ENCODE assay signal across 9 cellular contexts in the genomic region with DNA sequence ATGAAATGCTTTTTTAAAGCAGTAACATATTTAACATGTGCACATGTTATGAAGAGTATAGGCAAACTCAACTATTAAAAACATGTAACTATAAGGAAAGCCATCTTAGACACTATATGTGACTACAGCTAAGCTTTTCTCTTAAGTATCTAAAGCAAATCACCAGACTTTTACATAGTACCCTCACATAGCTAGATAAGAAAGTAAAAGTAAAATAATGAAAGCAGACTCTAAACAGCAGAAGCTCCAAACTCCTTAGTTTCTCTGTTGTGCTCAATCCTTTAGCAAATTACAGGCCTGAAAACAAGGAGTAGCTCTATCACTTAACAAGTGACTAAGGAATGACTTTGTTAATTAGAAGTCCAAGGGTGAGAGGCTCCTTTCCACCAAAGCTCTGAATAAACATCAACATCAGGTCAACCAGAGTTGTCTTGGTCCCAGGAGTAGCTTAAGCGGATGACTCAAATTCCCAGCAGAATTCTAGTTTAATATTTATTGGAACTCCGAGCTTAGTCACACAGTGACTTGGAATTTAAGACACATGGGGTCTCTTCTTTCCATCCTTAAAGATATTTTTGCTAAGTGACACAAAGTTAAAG. TPM values are rescaled to one million over a fixed set of nuclear protein-coding genes. Genes with fewer than 3 reads are reported as not detected.
A peak's percentile ranks its signal among the peaks of the same experiment; 100 is the strongest.
DNase-seq lines count a peak whose midpoint lies in the region; ATAC-seq and TF ChIP-seq lines count a peak whose summit lies in the region.
"Had no signal": no experiment of that assay in that cellular context is flagged by ENCODE, and none has a peak within 500 bp of the region (broad histone marks: within the 10 kb centered on the region; RNA-seq: fewer than 3 reads in every experiment).

No MANE protein-coding gene starts in this region.

- no peaks in the 10 kb centered on the region for H3K27me3 Mint-ChIP-seq in activated CD4-positive, alpha-beta T cell treated with anti-CD3 and anti-CD28 coated beads for 36 hours

- H3K27ac Mint-ChIP-seq in activated CD4-positive, alpha-beta T cell treated with anti-CD3 and anti-CD28 coated beads for 36 hours: peak overlapping the region; percentile 61

- H2AK5ac ChIP-seq in neuronal stem cell (ENCODE audit: low read depth, low read length): no peak overlapping the region

- H3K79me2 ChIP-seq in smooth muscle cell (ENCODE audit: low read depth): peaks cover 100% of the 10 kb centered on the region

- H3K79me1 ChIP-seq in neuronal stem cell (ENCODE audit: low read depth, low read length): no peaks in the 10 kb centered on the region

- H3K27me3 ChIP-seq in smooth muscle cell (ENCODE audit: low read depth) (no peaks in the 10 kb centered on the region), neuronal stem cell (ENCODE audit: control insufficient read depth in 3 of 3, insufficient read depth in 3 of 3, low read depth in 1 of 3, low read length in 3 of 3) (no peaks in the 10 kb centered on the region)

- H4K20me1 ChIP-seq in smooth muscle cell (ENCODE audit: low read depth): peaks cover 100% of the 10 kb centered on the region

- H2BK12ac ChIP-seq in neuronal stem cell (ENCODE audit: low read length): no peak overlapping the region

- peak overlapping the region; percentile 48 for H3K4me3 Mint-ChIP-seq in activated CD4-positive, alpha-beta T cell treated with anti-CD3 and anti-CD28 coated beads for 36 hours

- no peak for TF ChIP-seq CTCF in smooth muscle cell (IDR thresholded peaks at IDR 0.05; ENCODE audit: borderline replicate concordance, insufficient read depth, poor library complexity, severe bottlenecking)

- H2BK5ac ChIP-seq in neuronal stem cell (ENCODE audit: low read length): no peak overlapping the region

- H2BK15ac ChIP-seq in neuronal stem cell (ENCODE audit: low read length): no peak overlapping the region

- intact Hi-C loops in activated CD4-positive, alpha-beta T cell treated with anti-CD3 and anti-CD28 coated beads for 36 hours (cut with DNase I, micrococcal nuclease): no loop called here

- peak overlapping the region; percentile 82 for H3K4me2 ChIP-seq in smooth muscle cell
- H3K4me2 ChIP-seq in neuronal stem cell (ENCODE audit: insufficient read depth, low read length, poor library complexity, severe bottlenecking): no peak overlapping the region

- CTCF ChIA-PET in activated CD4-positive, alpha-beta T cell treated with anti-CD3 and anti-CD28 coated beads for 36 hours (lab: Charles Lee): interaction anchor here (0.7 to 1.2 kb wide), 3 partner anchors 9 to 76 kb away, joined by 3 to 4 read pairs (median 3); no protein-coding TSS in a partner anchor

- no peak overlapping the region for H4K8ac ChIP-seq in neuronal stem cell (ENCODE audit: low read depth, low read length)

- no peaks in the 10 kb centered on the region for H3K36me3 Mint-ChIP-seq in activated CD4-positive, alpha-beta T cell treated with anti-CD3 and anti-CD28 coated beads for 36 hours (ENCODE audit: low read depth)

- no peak overlapping the region for H4K91ac ChIP-seq in neuronal stem cell (ENCODE audit: low read depth, low read length, poor library complexity)

- WGBS in smooth muscle cell (ENCODE audit: low lambda C conversion rate): 8% methylated on average over 2 of the region's 2 CpGs
- WGBS in neuronal stem cell (ENCODE audit: extremely low coverage in 2 of 2, insufficient read length in 2 of 2, insufficient replicate concordance in 1 of 2), 2 donors: no CpG with 5 or more reads among the region's 2 CpGs

- POLR2A ChIA-PET in activated CD4-positive, alpha-beta T cell treated with anti-CD3 and anti-CD28 coated beads for 36 hours (lab: Charles Lee): no interaction called here

- H3K9me3 Mint-ChIP-seq in activated CD4-positive, alpha-beta T cell treated with anti-CD3 and anti-CD28 coated beads for 36 hours (ENCODE audit: low read depth): no peaks in the 10 kb centered on the region

- DNase-seq in activated CD4-positive, alpha-beta T cell treated with anti-CD3 and anti-CD28 coated beads for 36 hours: no peak
- DNase-seq in activated CD4-positive, alpha-beta T cell treated with anti-CD3 and anti-CD28 coated beads, Interleukin-2, amount 50 U/mL, for 1 hour: no peak
- DNase-seq in NCI-H82 treated with DMSO at 0.1 percent for 48 hours (lab: John Stamatoyannopoulos, UW; ENCODE audit: unreplicated experiment) (peak; percentile 45), fibroblast of gingiva (ENCODE audit: low read depth) (peak; percentile 18), smooth muscle cell (lab: John Stamatoyannopoulos, UW; ENCODE audit: unreplicated experiment) (no peak), GOT3 (lab: John Stamatoyannopoulos, UW) (no peak), neuronal stem cell (ENCODE audit: low spot score) (no peak)
- DNase-seq in stimulated activated naive CD4-positive, alpha-beta T cell (lab: John Stamatoyannopoulos, UW): no peak

- H3K36me3 ChIP-seq in smooth muscle cell (ENCODE audit: low read depth): no peaks in the 10 kb centered on the region
- H3K36me3 ChIP-seq in neuronal stem cell (replicated peaks in 1 of 2; ENCODE audit: control insufficient read depth in 2 of 2, insufficient read depth in 2 of 2, low read length in 2 of 2): peaks cover 2 to 3% of the 10 kb centered on the region in 2 donors

- peaks cover 86% of the 10 kb centered on the region for H3K4me1 Mint-ChIP-seq in activated CD4-positive, alpha-beta T cell treated with anti-CD3 and anti-CD28 coated beads for 36 hours

- peak; percentile 20 for ATAC-seq in activated CD4-positive, alpha-beta T cell treated with anti-CD3 and anti-CD28 coated beads for 36 hours

- H3K23ac ChIP-seq in neuronal stem cell (ENCODE audit: low read depth, low read length, poor library complexity): no peak overlapping the region

- H3K4me1 ChIP-seq in smooth muscle cell (ENCODE audit: low read depth) (peaks cover 52% of the 10 kb centered on the region), neuronal stem cell (ENCODE audit: control insufficient read depth in 2 of 2, insufficient read depth in 1 of 2, low read depth in 1 of 2, low read length in 2 of 2) (peaks cover 16 to 25% of the 10 kb centered on the region in 2 donors)

- peak overlapping the region; percentile 61 for H3K27ac ChIP-seq in smooth muscle cell (ENCODE audit: low read depth)
- H3K27ac ChIP-seq in neuronal stem cell (replicated peaks; ENCODE audit: low read length): no peak overlapping the region
- H3K27ac ChIP-seq: C4-2B had no signal

- H2BK120ac ChIP-seq in neuronal stem cell (ENCODE audit: low read depth, low read length): no peak overlapping the region

- no peak overlapping the region for H2AFZ ChIP-seq in smooth muscle cell (ENCODE audit: low read depth)
- H2AFZ ChIP-seq in neuronal stem cell (ENCODE audit: low read length): no peak overlapping the region

- H3F3A ChIP-seq in smooth muscle cell (ENCODE audit: low read depth): peaks cover 11% of the 10 kb centered on the region

- H3K9ac ChIP-seq in smooth muscle cell (ENCODE audit: low read depth) (no peak overlapping the region), neuronal stem cell (ENCODE audit: low read depth, low read length, poor library complexity) (no peak overlapping the region)

- H3K4ac ChIP-seq in neuronal stem cell (ENCODE audit: low read length): no peak overlapping the region

- H3K4me3 ChIP-seq in smooth muscle cell: peak overlapping the region; percentile 32
- no peak overlapping the region for H3K4me3 ChIP-seq in neuronal stem cell (ENCODE audit: low read length in 2 of 2)

- H3K18ac ChIP-seq in neuronal stem cell (ENCODE audit: low read length): no peak overlapping the region

- no peak overlapping the region for H3K14ac ChIP-seq in neuronal stem cell (ENCODE audit: low read length)

- H3K9me3 ChIP-seq in smooth muscle cell (replicated peaks; ENCODE audit: low read depth) (no peaks in the 10 kb centered on the region), neuronal stem cell (replicated peaks in 1 of 2; ENCODE audit: control insufficient read depth in 2 of 2, insufficient read depth in 1 of 2, low read depth in 1 of 2, low read length in 2 of 2) (peaks cover 0 to 13% of the 10 kb centered on the region in 2 donors)

RNA-seq across cellular contexts. Expression of a gene that starts 6.0 kb away (rescaled TPM):
- total RNA-seq in activated CD4-positive, alpha-beta T cell treated with anti-CD3 and anti-CD28 coated beads for 36 hours: 1 to 10 TPM; 7.3 to 7.7 TPM
- 26.0 and 27.9 TPM in 2 replicates for total RNA-seq in smooth muscle cell
- polyA plus RNA-seq in smooth muscle cell: 5.1 and 11.0 TPM in 2 replicates
- polyA plus RNA-seq in neuronal stem cell (2013, experiment 1 of 2): 37.9 TPM
- polyA plus RNA-seq in neuronal stem cell (2013, experiment 2 of 2): 39.2 TPM

Comparison
In these comparisons a context has a peak if more than half of its experiments do, and no peak if none do; other contexts are left out.
1. DNase-seq: peak in NCI-H82 treated with DMSO at 0.1 percent for 48 hours (single experiment) and fibroblast of gingiva (single experiment); none in activated CD4-positive, alpha-beta T cell treated with anti-CD3 and anti-CD28 coated beads for 36 hours (single experiment), activated CD4-positive, alpha-beta T cell treated with anti-CD3 and anti-CD28 coated beads, Interleukin-2, amount 50 U/mL, for 1 hour (single experiment), smooth muscle cell (single experiment), GOT3 (single experiment), stimulated activated naive CD4-positive, alpha-beta T cell (0 of 6) and neuronal stem cell (single experiment).